ENCODE assay signal across 21 cellular contexts in the genomic region with DNA sequence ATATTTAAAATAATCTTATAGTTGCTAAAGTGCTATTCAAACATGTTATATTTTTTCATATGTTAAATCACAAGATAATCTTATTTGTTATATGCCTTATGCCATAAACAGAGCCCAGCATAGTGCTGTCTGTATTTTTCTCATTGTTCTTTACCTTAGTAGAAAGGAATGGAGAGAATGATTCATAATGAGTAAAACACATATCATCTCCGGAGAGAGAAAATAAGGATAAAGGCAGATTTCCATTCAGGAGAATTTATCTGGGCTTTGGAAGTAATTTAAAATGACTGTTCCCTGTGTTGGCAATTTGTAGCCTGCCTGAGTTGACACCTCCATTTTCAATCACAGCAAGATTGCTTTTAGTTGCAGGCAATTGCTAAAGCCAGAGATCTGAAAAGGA. TPM values are rescaled to one million over a fixed set of nuclear protein-coding genes. Genes with fewer than 3 reads are reported as not detected.
DNase-seq lines count a peak whose midpoint lies in the region; ATAC-seq and TF ChIP-seq lines count a peak whose summit lies in the region.
"Had no signal": no experiment of that assay in that cellular context is flagged by ENCODE, and none has a peak within 500 bp of the region (broad histone marks: within the 10 kb centered on the region; RNA-seq: fewer than 3 reads in every experiment).

No MANE protein-coding gene starts in this region.

- whole genome bisulfite sequencing in GM23248 (ENCODE audit: low coverage in 1 of 2, low lambda C conversion rate in 2 of 2, missing lambda C conversion rate in 2 of 2), 2 experiments: 2 to 4% methylated on average over 1 of the region's 1 CpG
- WGBS in mammary epithelial cell (ENCODE audit: low coverage, missing lambda C conversion rate): 27% methylated on average over 1 of the region's 1 CpG

- H3K4me1 ChIP-seq in GM23248 (ENCODE audit: insufficient read depth) (peaks cover 9% of the 10 kb centered on the region), PC-3 (ENCODE audit: insufficient read depth, low read length) (peaks cover 31% of the 10 kb centered on the region), mammary epithelial cell (ENCODE audit: insufficient read depth, low read length) (peaks cover 4% of the 10 kb centered on the region)
- H3K4me1 ChIP-seq: SJSA1 had no signal

- TF ChIP-seq CTCF in PC-3 (conservative IDR thresholded peaks at IDR 0.05; ENCODE audit: low read depth, low read length) (no peak), mammary epithelial cell (conservative IDR thresholded peaks at IDR 0.05 in 1 of 2, IDR thresholded peaks at IDR 0.05 in 1 of 2; ENCODE audit: extremely low read depth in 1 of 2, insufficient read depth in 1 of 2, low read depth in 1 of 2, low read length in 2 of 2) (no peak)

- dilution Hi-C loops in mammary epithelial cell (cut with HindIII; ENCODE audit: low sequenced_read_pairs): no loop called here

- POLR2A ChIA-PET in PC-3 (lab: Charles Lee; ENCODE audit: unreplicated experiment): no interaction called here

- H3K9ac ChIP-seq in GM23248 (no peak overlapping the region), PC-3 (ENCODE audit: low read length) (no peak overlapping the region), mammary epithelial cell (ENCODE audit: insufficient read depth, low read length) (no peak overlapping the region)

- in situ Hi-C loops in GM23248 (cut with MboI) (no loop called here), mammary epithelial cell (cut with MboI; ENCODE audit: low sequenced_read_pairs in 2 of 2) (no loop called here)

- peaks cover 4% of the 10 kb centered on the region; the same call in 1 of the 2 replicates for H3F3A ChIP-seq in GM23248 (ENCODE audit: insufficient read depth)
- H3F3A ChIP-seq in PC-3 (ENCODE audit: low read length, unreplicated experiment): no peaks in the 10 kb centered on the region

- no peaks in the 10 kb centered on the region for H3K9me3 ChIP-seq in GM23248 (ENCODE audit: low read depth)
- no peaks in the 10 kb centered on the region for H3K9me3 ChIP-seq in PC-3 (ENCODE audit: low read length)
- no peaks in the 10 kb centered on the region for H3K9me3 ChIP-seq in mammary epithelial cell (replicated peaks; ENCODE audit: insufficient read depth, low read length)
- H3K9me3 ChIP-seq: SJSA1 had no signal

- no peaks in the 10 kb centered on the region for H3K36me3 ChIP-seq in GM23248 (ENCODE audit: low read depth)
- no peaks in the 10 kb centered on the region for H3K36me3 ChIP-seq in PC-3 (ENCODE audit: low read depth, low read length)
- no peaks in the 10 kb centered on the region for H3K36me3 ChIP-seq in mammary epithelial cell (ENCODE audit: insufficient read depth, low read length)
- H3K36me3 ChIP-seq: SJSA1 had no signal

- H3K9me2 ChIP-seq in GM23248 (ENCODE audit: insufficient read depth) (no peaks in the 10 kb centered on the region), PC-3 (replicated peaks; ENCODE audit: low read length) (no peaks in the 10 kb centered on the region)

- H3K27me3 ChIP-seq in GM23248 (replicated peaks; ENCODE audit: insufficient read depth) (no peaks in the 10 kb centered on the region; the same call in 1 of the 2 replicates), PC-3 (ENCODE audit: low read length) (no peaks in the 10 kb centered on the region), mammary epithelial cell (ENCODE audit: insufficient read depth, low read length) (no peaks in the 10 kb centered on the region)

- no peak overlapping the region for H2AFZ ChIP-seq in GM23248
- H2AFZ ChIP-seq in PC-3 (ENCODE audit: low read length): no peak overlapping the region
- no peak overlapping the region for H2AFZ ChIP-seq in mammary epithelial cell (ENCODE audit: low read depth, low read length)
- H2AFZ ChIP-seq: PC-9 had no signal

- intact Hi-C loops in PC-3 (cut with micrococcal nuclease): loop anchor here (1.0 kb wide), 1 partner anchor 61 kb away; no protein-coding TSS in a partner anchor
- intact Hi-C loops in mammary epithelial cell (cut with micrococcal nuclease): no loop called here

- no peaks in the 10 kb centered on the region for H3K79me2 ChIP-seq in GM23248 (ENCODE audit: insufficient read depth)
- no peaks in the 10 kb centered on the region for H3K79me2 ChIP-seq in PC-3 (ENCODE audit: low read length)
- H3K79me2 ChIP-seq in mammary epithelial cell (ENCODE audit: insufficient read depth, low read length): no peaks in the 10 kb centered on the region

- ATAC-seq in PC-3: peak; percentile 97
- ATAC-seq in GM21360 (IDR thresholded peaks at IDR 0.05; ENCODE audit: unreplicated experiment): no peak

- H3K27ac ChIP-seq in GM23248 (no peak overlapping the region), PC-3 (ENCODE audit: low read length) (peak overlapping the region; percentile 67), mammary epithelial cell (ENCODE audit: insufficient read depth, low read depth, low read length) (no peak overlapping the region)
- H3K27ac ChIP-seq: HL-60, PC-9, SJSA1 had no signal

- BruUV-seq in PC-3 (replicated peaks; lab: Mats Ljungman, UMichigan) (no TSS peak), mammary epithelial cell (replicated peaks; lab: Mats Ljungman, UMichigan) (no TSS peak)

- peak overlapping the region; percentile 6 for H3K4me2 ChIP-seq in GM23248 (ENCODE audit: unreplicated experiment)
- peak overlapping the region; percentile 19; the same call in 1 of the 2 replicates for H3K4me2 ChIP-seq in PC-3 (ENCODE audit: low read length)
- no peak overlapping the region for H3K4me2 ChIP-seq in mammary epithelial cell (ENCODE audit: insufficient read depth, low read depth, low read length)
- H3K4me2 ChIP-seq: PC-9 had no signal

- H3K4me3 ChIP-seq in GM23248: no peak overlapping the region
- no peak overlapping the region for H3K4me3 ChIP-seq in PC-3 (ENCODE audit: low read length)
- H3K4me3 ChIP-seq in mammary epithelial cell (replicated peaks in 1 of 3; ENCODE audit: insufficient read depth in 1 of 3, low read depth in 2 of 3, low read length in 3 of 3): no peak overlapping the region
- H3K4me3 ChIP-seq: PC-9, SJSA1 had no signal

- DNase-seq in GM23248 (peak; percentile 53), PC-3 (peak; percentile 76), mammary epithelial cell (peak; percentile 19), kidney tubule cell (ENCODE audit: low spot score) (peak; percentile 25), NCI-H2081 (lab: John Stamatoyannopoulos, UW) (no peak), NCI-H1092 (lab: John Stamatoyannopoulos, UW) (no peak)
- DNase-seq in activated CD8-positive, alpha-beta memory T cell treated with anti-CD3 and anti-CD28 coated beads, Interleukin-2, amount 50 U/mL, for 4 hours: no peak
- DNase-seq: C1 segment of cervical spinal cord; CD8-positive, alpha-beta memory T cell; DMS53; H9; Kasumi-1; NCI-H1105 treated with DMSO at 0.1 percent for 48 hours; NCI-H1694 treated with DMSO at 0.1 percent for 48 hours; NCI-H345; NCI-H524 treated with DMSO at 0.1 percent for 48 hours; PC-9; SW 1271 had no signal

- CTCF ChIA-PET in PC-3 (lab: Charles Lee): no interaction called here
- CTCF ChIA-PET in mammary epithelial cell (lab: Charles Lee; ENCODE audit: low non-redundant PET): no interaction called here

- no peaks in the 10 kb centered on the region for H4K20me1 ChIP-seq in GM23248 (ENCODE audit: insufficient read depth)
- H4K20me1 ChIP-seq in PC-3 (ENCODE audit: low read length): no peaks in the 10 kb centered on the region
- no peaks in the 10 kb centered on the region for H4K20me1 ChIP-seq in mammary epithelial cell (ENCODE audit: insufficient read depth, low read length)

RNA-seq across cellular contexts. Expression of a gene that starts 30.2 kb away (rescaled TPM):
- 1.5 TPM in 1 of 2 replicates, not detected in the other for total RNA-seq in GM23248 (2014; rRNA removed; shearing (Covaris generic))
- 1.4 and 2.3 TPM in 2 replicates for polyA plus RNA-seq in GM23248 (2016; fragmentation: Nextera tagmentation; extraction: Ambion mirVana)
- total RNA-seq in PC-3 (2014; rRNA removed): 3.1 and 7.7 TPM in 2 replicates
- not detected for total RNA-seq in mammary epithelial cell
- polyA plus RNA-seq in mammary epithelial cell: 0.17 TPM
- not detected for polyA minus RNA-seq in mammary epithelial cell
- total RNA-seq: PC-9 had no signal

Comparison
In these comparisons a context has a peak if more than half of its experiments do, and no peak if none do; other contexts are left out.
1. DNase-seq: peak in GM23248 (single experiment), PC-3 (single experiment), mammary epithelial cell (single experiment) and kidney tubule cell (single experiment); none in activated CD8-positive, alpha-beta memory T cell treated with anti-CD3 and anti-CD28 coated beads, Interleukin-2, amount 50 U/mL, for 4 hours (single experiment), NCI-H2081 (0 of 2) and NCI-H1092 (single experiment).